Comparison of ENCODE assay signal across 1 cellular context in genomic region chr6:154606860-154607259, GRCh38.
A peak's percentile ranks its signal among the peaks of the same experiment; 100 is the strongest.
TF ChIP-seq lines count a peak whose summit lies in the region.

No MANE protein-coding gene starts in this region.

TF ChIP-seq in GM12878, 131 proteins besides CTCF, POLR2A, EP300 and RAD21 (continued from another document):
- peak; percentile 10; the same call in 1 of the 2 replicates for TF ChIP-seq ZNF687 (IDR thresholded peaks at IDR 0.05)
- TF ChIP-seq E2F4 (IDR thresholded peaks at IDR 0.05; ENCODE audit: low read depth, low read length) = 0 out of 2 replicates have a peak, but pooled peaks have one; percentile 5
- TF ChIP-seq POLR2AphosphoS5 (IDR thresholded peaks at IDR 0.05; ENCODE audit: low read length) = peak; percentile 3; the same call in 1 of the 2 replicates
TF ChIP-seq in GM12878: peak in this region for 4.
